ENCODE assay signal across 20 cellular contexts in the genomic region with DNA sequence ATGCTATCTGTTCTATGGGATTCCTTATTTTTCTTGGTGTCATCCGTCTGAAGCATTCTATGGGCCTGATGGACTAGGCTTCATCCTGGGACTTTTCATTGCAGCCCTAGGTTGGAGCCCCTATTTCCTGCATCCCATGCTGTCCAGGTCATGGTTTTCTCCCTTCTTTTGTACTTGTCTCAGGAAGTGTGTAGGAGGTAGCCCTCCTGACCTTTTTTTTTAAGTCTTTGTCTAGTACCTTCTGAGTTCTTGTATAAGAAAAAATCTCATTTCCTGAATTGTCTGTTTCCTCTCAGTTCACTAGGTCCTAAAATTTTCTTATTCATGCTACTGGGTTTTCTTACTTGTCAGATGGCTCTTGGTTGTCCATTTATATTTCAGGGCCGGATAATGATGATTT. TPM values are rescaled to one million over a fixed set of nuclear protein-coding genes. Genes with fewer than 3 reads are reported as not detected.
DNase-seq lines count a peak whose midpoint lies in the region; ATAC-seq, FAIRE-seq and TF ChIP-seq lines count a peak whose summit lies in the region.
"Had no signal": no experiment of that assay in that cellular context is flagged by ENCODE, and none has a peak within 500 bp of the region (broad histone marks: within the 10 kb centered on the region; RNA-seq: fewer than 3 reads in every experiment).

No MANE protein-coding gene starts in this region.

- H3K9me3 ChIP-seq in breast epithelium (no peaks in the 10 kb centered on the region), endothelial cell of umbilical vein (replicated peaks; ENCODE audit: control insufficient read depth, insufficient read depth, low read length) (no peaks in the 10 kb centered on the region), subcutaneous abdominal adipose tissue (ENCODE audit: control insufficient read depth in 5 of 5, low read length in 5 of 5) (no peaks in the 10 kb centered on the region)

- H3K27me3 Mint-ChIP-seq in MCF 10A (ENCODE audit: insufficient read depth, unreplicated experiment) (no peaks in the 10 kb centered on the region), T-cell (no peaks in the 10 kb centered on the region)

- peak in 1 of 4 experiments; percentile 34 for ATAC-seq in T-cell (replicated peaks in 1 of 4)
- no peak for ATAC-seq in HG03097 (IDR thresholded peaks at IDR 0.05; ENCODE audit: low FRiP score, unreplicated experiment)
- ATAC-seq in GM19397 (IDR thresholded peaks at IDR 0.05; ENCODE audit: unreplicated experiment) = no peak
- ATAC-seq in GM18498 (IDR thresholded peaks at IDR 0.05; ENCODE audit: unreplicated experiment) = no peak
- ATAC-seq: activated CD4-positive, CD25-positive, alpha-beta regulatory T cell treated with anti-CD3 and anti-CD28 coated beads, Interleukin-2, amount 50 U/mL, for 24 hours; HCT116 had no signal

- H3K9me3 Mint-ChIP-seq in MCF 10A (ENCODE audit: unreplicated experiment) (no peaks in the 10 kb centered on the region), T-cell (no peaks in the 10 kb centered on the region)
- H3K9me3 Mint-ChIP-seq: neural progenitor cell; T-helper 1 cell treated with Interleukin-12 subunit alpha and Interleukin-12 subunit beta and Interleukin-4 antibody, amounts not matched to agents 30 μg/mL and 1 μg/mL, for 36 hours had no signal

- H2AFZ ChIP-seq in endothelial cell of umbilical vein (ENCODE audit: low read depth, low read length) = no peak overlapping the region
- H2AFZ ChIP-seq: neural progenitor cell had no signal

- H3K9ac ChIP-seq in endothelial cell of umbilical vein (replicated peaks; ENCODE audit: extremely low read depth, insufficient read depth, low read length) (no peak overlapping the region), subcutaneous abdominal adipose tissue (ENCODE audit: low read length in 5 of 5) (no peak overlapping the region)
- H3K9ac ChIP-seq: neural progenitor cell had no signal

- BruUV-seq in MCF 10A (replicated peaks; lab: Mats Ljungman, UMichigan) (no TSS peak), endothelial cell of umbilical vein (replicated peaks; lab: Mats Ljungman, UMichigan) (no TSS peak)

- H3K4me3 ChIP-seq in breast epithelium (no peak overlapping the region), endothelial cell of umbilical vein (replicated peaks in 1 of 3; ENCODE audit: insufficient read depth in 1 of 3, low read depth in 1 of 3, low read length in 3 of 3) (no peak overlapping the region), subcutaneous abdominal adipose tissue (ENCODE audit: low read depth in 1 of 5, low read length in 5 of 5) (no peak overlapping the region)
- H3K4me3 ChIP-seq: coronary artery, lung, neural progenitor cell had no signal

- peak overlapping the region; percentile 23 for H3K4me2 ChIP-seq in endothelial cell of umbilical vein (ENCODE audit: insufficient read depth, low read length)
- H3K4me2 ChIP-seq: neural progenitor cell had no signal

- FAIRE-seq in endothelial cell of umbilical vein (lab: Jason Lieb, UNC) = no peak
- FAIRE-seq: D721Med, G401.6 had no signal

- H3K4me1 ChIP-seq in breast epithelium (no peaks in the 10 kb centered on the region), endothelial cell of umbilical vein (ENCODE audit: control insufficient read depth, extremely low read depth, insufficient read depth, low read length) (peaks cover 44% of the 10 kb centered on the region), subcutaneous abdominal adipose tissue (ENCODE audit: control insufficient read depth in 5 of 5, insufficient read depth in 5 of 5, low read length in 5 of 5) (peaks cover 0 to 58% (median 46%) of the 10 kb centered on the region in 5 donors)

- dilution Hi-C loops in endothelial cell of umbilical vein (cut with MboI; ENCODE audit: extremely low pct_ligation_motif_present, low sequenced_read_pairs) = no loop called here

- TF ChIP-seq POLR2A in breast epithelium (IDR thresholded peaks at IDR 0.05) (no peak), endothelial cell of umbilical vein (IDR thresholded peaks at IDR 0.05; ENCODE audit: low read depth, low read length) (no peak)

- CTCF ChIA-PET in MCF 10A (lab: Yijun Ruan, JAX) (interaction anchor here (0.6 to 0.9 kb wide), 2 partner anchors 9 to 32 kb away, joined by 4 read pairs; no protein-coding TSS in a partner anchor), T-cell (lab: Charles Lee) (interaction anchor here in 1 of 2 donors (0.6 kb wide), 1 partner anchor 1521 kb away, joined by 3 read pairs; no protein-coding TSS in a partner anchor), endothelial cell of umbilical vein (lab: Charles Lee) (interaction anchor here (1.2 kb wide), 1 partner anchor 32 kb away, joined by 3 read pairs; no protein-coding TSS in a partner anchor)

- H4K20me1 ChIP-seq in endothelial cell of umbilical vein (replicated peaks; ENCODE audit: control insufficient read depth, extremely low read depth, insufficient read depth, low read length) = peaks cover 5% of the 10 kb centered on the region

- H3K27ac Mint-ChIP-seq in MCF 10A (ENCODE audit: low read depth, unreplicated experiment) = peak overlapping the region; percentile 17
- peak overlapping the region; percentile 22 to 68 for H3K27ac Mint-ChIP-seq in T-cell
- H3K27ac Mint-ChIP-seq: neural progenitor cell; T-helper 1 cell treated with Interleukin-12 subunit alpha and Interleukin-12 subunit beta and Interleukin-4 antibody, amounts not matched to agents 30 μg/mL and 1 μg/mL, for 36 hours had no signal

- H3K27me3 ChIP-seq in breast epithelium (no peaks in the 10 kb centered on the region), endothelial cell of umbilical vein (ENCODE audit: control insufficient read depth in 2 of 2, insufficient read depth in 2 of 2, low read length in 2 of 2) (no peaks in the 10 kb centered on the region), subcutaneous abdominal adipose tissue (ENCODE audit: control insufficient read depth in 5 of 5, insufficient read depth in 4 of 5, low read length in 5 of 5) (no peaks in the 10 kb centered on the region)
- H3K27me3 ChIP-seq: neural progenitor cell had no signal

- POLR2A ChIA-PET in MCF 10A (lab: Yijun Ruan, JAX) = interaction anchor here (1.3 kb wide), 1 partner anchor 58 kb away, joined by 4 read pairs; no protein-coding TSS in a partner anchor
- POLR2A ChIA-PET in T-cell (lab: Charles Lee) = no interaction called here
- POLR2A ChIA-PET in endothelial cell of umbilical vein (lab: Charles Lee) = no interaction called here

- peaks cover 7% of the 10 kb centered on the region for H3K36me3 ChIP-seq in breast epithelium
- peaks cover 2 to 14% of the 10 kb centered on the region in 2 experiments for H3K36me3 ChIP-seq in endothelial cell of umbilical vein (ENCODE audit: control insufficient read depth in 2 of 2, extremely low read depth in 1 of 2, insufficient read depth in 2 of 2, low read length in 2 of 2)
- H3K36me3 ChIP-seq in subcutaneous abdominal adipose tissue (ENCODE audit: control insufficient read depth in 5 of 5, insufficient read depth in 5 of 5, low read length in 5 of 5) = peaks cover 13 to 30% (median 25%) of the 10 kb centered on the region in 5 donors

- no peak for TF ChIP-seq CTCF in MCF 10A (IDR thresholded peaks at IDR 0.05; ENCODE audit: unreplicated experiment)
- no peak for TF ChIP-seq CTCF in breast epithelium (IDR thresholded peaks at IDR 0.05)
- no peak for TF ChIP-seq CTCF in endothelial cell of umbilical vein (IDR thresholded peaks at IDR 0.05; ENCODE audit: extremely low read depth in 1 of 2, insufficient read depth in 1 of 2, low read depth in 1 of 2, low read length in 2 of 2)

- intact Hi-C loops in MCF 10A (cut with micrococcal nuclease) = no loop called here
- intact Hi-C loops in breast epithelium (cut with DNase I; ENCODE audit: low total_unique reads) = no loop called here
- intact Hi-C loops in endothelial cell of umbilical vein (cut with micrococcal nuclease) = no loop called here

- H3K9me1 ChIP-seq in endothelial cell of umbilical vein (replicated peaks; ENCODE audit: control insufficient read depth, extremely low read depth, insufficient read depth, low read length) = no peaks in the 10 kb centered on the region

- peaks cover 19% of the 10 kb centered on the region for H3K4me1 Mint-ChIP-seq in MCF 10A (ENCODE audit: insufficient read depth, unreplicated experiment)
- H3K4me1 Mint-ChIP-seq in T-cell = peaks cover 75 to 76% (median 76%) of the 10 kb centered on the region in 3 donors

- H3K27ac ChIP-seq in breast epithelium = peak overlapping the region in 1 of 2 donors; percentile 11
- no peak overlapping the region for H3K27ac ChIP-seq in endothelial cell of umbilical vein (ENCODE audit: insufficient read depth, low read depth, low read length)
- peak overlapping the region; percentile 29 for H3K27ac ChIP-seq in subcutaneous abdominal adipose tissue (ENCODE audit: low read depth, low read length)
- H3K27ac ChIP-seq: coronary artery, neural progenitor cell had no signal

- DNase-seq in MCF 10A (ENCODE audit: unreplicated experiment) (no peak), breast epithelium (ENCODE audit: low spot score in 2 of 2) (no peak), T-cell (no peak), endothelial cell of umbilical vein (ENCODE audit: low read depth, low spot score) (peak; percentile 24)
- DNase-seq: NCI-H1930, Right ventricle myocardium superior, substantia nigra had no signal

- H3K36me3 Mint-ChIP-seq in MCF 10A (ENCODE audit: insufficient read depth, unreplicated experiment) (peaks cover 59% of the 10 kb centered on the region), T-cell (peaks cover 24% of the 10 kb centered on the region)

- H3K4me3 Mint-ChIP-seq in MCF 10A (ENCODE audit: unreplicated experiment) = no peak overlapping the region
- no peak overlapping the region for H3K4me3 Mint-ChIP-seq in T-cell
- H3K4me3 Mint-ChIP-seq: neural progenitor cell; T-helper 1 cell treated with Interleukin-12 subunit alpha and Interleukin-12 subunit beta and Interleukin-4 antibody, amounts not matched to agents 30 μg/mL and 1 μg/mL, for 36 hours had no signal

- H3K79me2 ChIP-seq in endothelial cell of umbilical vein (ENCODE audit: control insufficient read depth, insufficient read depth, low read length) = peaks cover 83% of the 10 kb centered on the region

RNA-seq across cellular contexts. Expression of a gene that starts 6.0 kb away (rescaled TPM):
- total RNA-seq in MCF 10A (2022) = 95.3 and 112 TPM in 2 replicates
- 10 to 100 TPM; 51.1 to 80.6 (median 61.4) TPM for total RNA-seq in breast epithelium
- total RNA-seq in T-cell = 100 to 1,000 TPM in 2 of 5 donors, 10 to 100 TPM in 3; 83.4 to 241 (median 99.0) TPM
- total RNA-seq in endothelial cell of umbilical vein = 60.0 and 65.7 TPM in 2 replicates
- polyA plus RNA-seq in endothelial cell of umbilical vein = 87.4 and 93.0 TPM in 2 replicates
- 52.9 and 54.7 TPM in 2 replicates for polyA plus RNA-seq in endothelial cell of umbilical vein (2011; cell fraction: cytosol; rRNA removed)
- 106 and 118 TPM in 2 replicates for polyA plus RNA-seq in endothelial cell of umbilical vein (2011; cell fraction: nucleus; rRNA removed)
- polyA plus RNA-seq in endothelial cell of umbilical vein (2012) = 53.3 and 59.4 TPM in 2 replicates
- polyA minus RNA-seq in endothelial cell of umbilical vein = 59.7 and 66.7 TPM in 2 replicates
- 21.3 TPM for polyA minus RNA-seq in endothelial cell of umbilical vein (2011; cell fraction: cytosol; rRNA and poly(A)+ RNA removed)
- 80.1 and 92.6 TPM in 2 replicates for polyA minus RNA-seq in endothelial cell of umbilical vein (2011; cell fraction: nucleus; rRNA and poly(A)+ RNA removed)

RNA-seq across cellular contexts. Expression of a gene that starts 44.1 kb away (rescaled TPM):
- total RNA-seq in MCF 10A (2022) (not detected in 2 replicates), breast epithelium (not detected), T-cell (1 to 10 TPM in 2 of 5 donors, under 1 TPM in 2, not detected in 1; 0.09 to 1.6 (median 0.57) TPM), endothelial cell of umbilical vein (not detected in 2 replicates)
- polyA plus RNA-seq in endothelial cell of umbilical vein = not detected in 2 replicates
- polyA plus RNA-seq in endothelial cell of umbilical vein (2011; cell fraction: cytosol; rRNA removed) = not detected in 2 replicates
- polyA plus RNA-seq in endothelial cell of umbilical vein (2011; cell fraction: nucleus; rRNA removed) = not detected in 2 replicates
- not detected in 2 replicates for polyA plus RNA-seq in endothelial cell of umbilical vein (2012)
- polyA minus RNA-seq in endothelial cell of umbilical vein = not detected in 2 replicates
- not detected for polyA minus RNA-seq in endothelial cell of umbilical vein (2011; cell fraction: cytosol; rRNA and poly(A)+ RNA removed)
- not detected in 2 replicates for polyA minus RNA-seq in endothelial cell of umbilical vein (2011; cell fraction: nucleus; rRNA and poly(A)+ RNA removed)
- total RNA-seq: lung, NCI-H460, Right ventricle myocardium superior had no signal
- polyA plus RNA-seq: lung had no signal

RNA-seq across cellular contexts. Expression of a gene that starts 58.7 kb away (rescaled TPM):
- total RNA-seq in MCF 10A (2022) (3,179 and 3,524 TPM in 2 replicates), breast epithelium (1,000 to 10,000 TPM; 3,666 to 5,219 (median 4,419) TPM), T-cell (1,000 to 10,000 TPM; 2,515 to 2,978 (median 2,612) TPM), endothelial cell of umbilical vein (1,739 and 1,805 TPM in 2 replicates)
- 1,647 and 2,229 TPM in 2 replicates for polyA plus RNA-seq in endothelial cell of umbilical vein
- 4,690 and 4,845 TPM in 2 replicates for polyA plus RNA-seq in endothelial cell of umbilical vein (2011; cell fraction: cytosol; rRNA removed)
- 903 and 1,219 TPM in 2 replicates for polyA plus RNA-seq in endothelial cell of umbilical vein (2011; cell fraction: nucleus; rRNA removed)
- 4,011 and 4,836 TPM in 2 replicates for polyA plus RNA-seq in endothelial cell of umbilical vein (2012)
- 754 and 865 TPM in 2 replicates for polyA minus RNA-seq in endothelial cell of umbilical vein
- 648 TPM for polyA minus RNA-seq in endothelial cell of umbilical vein (2011; cell fraction: cytosol; rRNA and poly(A)+ RNA removed)
- 131 and 136 TPM in 2 replicates for polyA minus RNA-seq in endothelial cell of umbilical vein (2011; cell fraction: nucleus; rRNA and poly(A)+ RNA removed)
